Comparison of ENCODE assay signal across 33 cellular contexts in the genomic region with DNA sequence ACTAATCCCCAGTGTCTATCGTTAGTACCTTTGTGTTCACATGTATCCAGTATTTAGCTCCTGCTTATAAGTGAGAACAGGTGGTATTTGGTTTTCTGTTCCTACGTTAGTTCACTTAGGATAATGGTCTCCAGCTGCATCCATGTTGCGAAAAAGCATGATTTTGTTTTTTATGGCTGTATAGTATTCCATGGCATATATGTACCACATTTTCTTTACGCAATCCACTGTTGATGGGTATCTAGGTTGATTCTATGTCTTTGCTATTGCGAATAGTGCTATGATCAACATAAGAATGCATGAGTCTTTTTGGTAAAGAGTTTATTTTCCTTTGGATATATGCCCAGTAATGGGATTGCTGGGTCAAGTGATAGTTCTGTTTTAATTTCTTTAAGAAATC. TPM values are rescaled to one million over a fixed set of nuclear protein-coding genes. Genes with fewer than 3 reads are reported as not detected.
"Had no signal": no experiment of that assay in that cellular context is flagged by ENCODE, and none has a peak within 500 bp of the region (broad histone marks: within the 10 kb centered on the region; RNA-seq: fewer than 3 reads in every experiment).

No MANE protein-coding gene starts in this region.

- H3K27ac Mint-ChIP-seq: activated CD4-positive, alpha-beta memory T cell treated with anti-CD3 and anti-CD28 coated beads, Interleukin-2, amount 10 ng/mL, durations not matched to agents 7 days and 5 days; activated CD4-positive, alpha-beta T cell treated with anti-CD3 and anti-CD28 coated beads, Interleukin-2, amount 10 ng/mL, durations not matched to agents 7 days and 5 days; activated naive CD4-positive, alpha-beta T cell treated with anti-CD3 and anti-CD28 coated beads, Interleukin-2, amount 10 ng/mL, durations not matched to agents 7 days and 5 days; activated naive CD4-positive, alpha-beta T cell treated with anti-CD3 and anti-CD28 coated beads, Interleukin-2, amount 50 U/mL, for 72 hours; activated naive CD8-positive, alpha-beta T cell treated with anti-CD3 and anti-CD28 coated beads, Interleukin-2, amount 10 ng/mL, durations not matched to agents 7 days and 5 days; activated T-cell treated with anti-CD3 and anti-CD28 coated beads, Interleukin-2, amount 50 U/mL, for 24 hours; activated T-cell treated with anti-CD3 and anti-CD28 coated beads, Interleukin-2, amount 50 U/mL, for 72 hours; dendritic cell treated with granulocyte-macrophage colony-stimulating factor and Interleukin-4, amounts not matched to agents 40 ng/mL and 50 ng/mL, for 4 days; endodermal cell had no signal

- DNase-seq: activated CD4-positive, alpha-beta memory T cell treated with anti-CD3 and anti-CD28 coated beads, Interleukin-2, amount 10 ng/mL, durations not matched to agents 7 days and 5 days; activated CD4-positive, alpha-beta T cell treated with anti-CD3 and anti-CD28 coated beads for 1 hour; activated CD4-positive, alpha-beta T cell treated with anti-CD3 and anti-CD28 coated beads for 4 hours; activated CD4-positive, alpha-beta T cell treated with anti-CD3 and anti-CD28 coated beads, Interleukin-2, amount 10 ng/mL, durations not matched to agents 7 days and 5 days; activated CD4-positive, alpha-beta T cell treated with anti-CD3 and anti-CD28 coated beads, Interleukin-2, amount 50 U/mL, for 4 hours; activated CD4-positive, CD25-positive, alpha-beta regulatory T cell; activated CD8-positive, alpha-beta memory T cell treated with anti-CD3 and anti-CD28 coated beads, Interleukin-2, amount 50 U/mL, for 48 hours; activated gamma-delta T cell; activated naive CD4-positive, alpha-beta T cell; activated naive CD4-positive, alpha-beta T cell treated with anti-CD3 and anti-CD28 coated beads, Interleukin-2, amount 10 ng/mL, durations not matched to agents 7 days and 5 days; activated naive CD8-positive, alpha-beta T cell treated with anti-CD3 and anti-CD28 coated beads, Interleukin-2, amount 10 ng/mL, durations not matched to agents 7 days and 5 days; activated T-cell treated with anti-CD3 and anti-CD28 coated beads for 4 hours; activated T-cell treated with anti-CD3 and anti-CD28 coated beads, Interleukin-2, amount 50 U/mL, for 24 hours; activated T-cell treated with anti-CD3 and anti-CD28 coated beads, Interleukin-2, amount 50 U/mL, for 72 hours; amniotic stem cell; anterior cingulate cortex; brain microvascular endothelial cell; dorsolateral prefrontal cortex; effector memory CD4-positive, alpha-beta T cell; endodermal cell; erythroblast; foreskin melanocyte; heart right ventricle; T-helper 2 cell had no signal

- ATAC-seq: activated naive CD4-positive, alpha-beta T cell treated with anti-CD3 and anti-CD28 coated beads, Interleukin-2, amount 50 U/mL, for 72 hours; activated T-cell treated with anti-CD3 and anti-CD28 coated beads, Interleukin-2, amount 50 U/mL, for 72 hours; heart right ventricle had no signal

- H3K4me1 Mint-ChIP-seq: central memory CD8-positive, alpha-beta T cell; endodermal cell had no signal

- H3K4me3 ChIP-seq: coronary artery, dorsolateral prefrontal cortex, esophagus muscularis mucosa, gastroesophageal sphincter, heart right ventricle had no signal

- H3K36me3 ChIP-seq: brain microvascular endothelial cell, esophagus muscularis mucosa, gastroesophageal sphincter, heart right ventricle had no signal

- H3K27ac ChIP-seq: brain microvascular endothelial cell, coronary artery, dorsolateral prefrontal cortex, esophagus muscularis mucosa, gastroesophageal sphincter, heart right ventricle had no signal

- H3K4me1 ChIP-seq: esophagus muscularis mucosa, gastroesophageal sphincter had no signal

- H3K36me3 Mint-ChIP-seq: activated naive CD4-positive, alpha-beta T cell treated with anti-CD3 and anti-CD28 coated beads, Interleukin-2, amount 10 ng/mL, durations not matched to agents 7 days and 5 days; activated naive CD4-positive, alpha-beta T cell treated with anti-CD3 and anti-CD28 coated beads, Interleukin-2, amount 50 U/mL, for 72 hours had no signal

- FAIRE-seq: bronchial epithelial cell had no signal

- H3K9me3 Mint-ChIP-seq: activated CD4-positive, alpha-beta memory T cell treated with anti-CD3 and anti-CD28 coated beads, Interleukin-2, amount 10 ng/mL, durations not matched to agents 7 days and 5 days; activated CD4-positive, alpha-beta T cell treated with anti-CD3 and anti-CD28 coated beads, Interleukin-2, amount 10 ng/mL, durations not matched to agents 7 days and 5 days; activated naive CD4-positive, alpha-beta T cell treated with anti-CD3 and anti-CD28 coated beads, Interleukin-2, amount 10 ng/mL, durations not matched to agents 7 days and 5 days; activated naive CD4-positive, alpha-beta T cell treated with anti-CD3 and anti-CD28 coated beads, Interleukin-2, amount 50 U/mL, for 72 hours; activated T-cell treated with anti-CD3 and anti-CD28 coated beads, Interleukin-2, amount 50 U/mL, for 24 hours; central memory CD8-positive, alpha-beta T cell; dendritic cell treated with granulocyte-macrophage colony-stimulating factor and Interleukin-4, amounts not matched to agents 40 ng/mL and 50 ng/mL, for 4 days had no signal

- H3K27me3 Mint-ChIP-seq: activated naive CD4-positive, alpha-beta T cell treated with anti-CD3 and anti-CD28 coated beads, Interleukin-2, amount 10 ng/mL, durations not matched to agents 7 days and 5 days; activated T-cell treated with anti-CD3 and anti-CD28 coated beads, Interleukin-2, amount 50 U/mL, for 24 hours; central memory CD8-positive, alpha-beta T cell had no signal

- H3K9me3 ChIP-seq: esophagus muscularis mucosa, gastroesophageal sphincter had no signal

- H3K27me3 ChIP-seq: brain microvascular endothelial cell, dorsolateral prefrontal cortex, esophagus muscularis mucosa, gastroesophageal sphincter, heart right ventricle had no signal

- H3K4me3 Mint-ChIP-seq: activated CD4-positive, alpha-beta memory T cell treated with anti-CD3 and anti-CD28 coated beads, Interleukin-2, amount 10 ng/mL, durations not matched to agents 7 days and 5 days; activated CD4-positive, alpha-beta T cell treated with anti-CD3 and anti-CD28 coated beads, Interleukin-2, amount 10 ng/mL, durations not matched to agents 7 days and 5 days; activated naive CD4-positive, alpha-beta T cell treated with anti-CD3 and anti-CD28 coated beads, Interleukin-2, amount 10 ng/mL, durations not matched to agents 7 days and 5 days; activated naive CD8-positive, alpha-beta T cell treated with anti-CD3 and anti-CD28 coated beads, Interleukin-2, amount 10 ng/mL, durations not matched to agents 7 days and 5 days; activated T-cell treated with anti-CD3 and anti-CD28 coated beads, Interleukin-2, amount 50 U/mL, for 24 hours; activated T-cell treated with anti-CD3 and anti-CD28 coated beads, Interleukin-2, amount 50 U/mL, for 72 hours; central memory CD8-positive, alpha-beta T cell; dendritic cell treated with granulocyte-macrophage colony-stimulating factor and Interleukin-4, amounts not matched to agents 40 ng/mL and 50 ng/mL, for 4 days; endodermal cell had no signal

RNA-seq across cellular contexts. Expression of a gene that starts 59.1 kb away (rescaled TPM):
- total RNA-seq: activated CD4-positive, alpha-beta memory T cell treated with anti-CD3 and anti-CD28 coated beads, Interleukin-2, amount 10 ng/mL, durations not matched to agents 7 days and 5 days; activated CD4-positive, alpha-beta T cell treated with anti-CD3 and anti-CD28 coated beads, Interleukin-2, amount 10 ng/mL, durations not matched to agents 7 days and 5 days; activated naive CD8-positive, alpha-beta T cell treated with anti-CD3 and anti-CD28 coated beads, Interleukin-2, amount 10 ng/mL, durations not matched to agents 7 days and 5 days; bronchial epithelial cell; endodermal cell; glomerular endothelial cell; T-helper 1 cell treated with Interleukin-12 subunit alpha and Interleukin-12 subunit beta and Interleukin-4 antibody, amounts not matched to agents 30 ng/mL and 1 ng/mL, for 36 hours had no signal
